Comparison of ENCODE assay signal across 17 cellular contexts in genomic region chr19:7602240-7602934, GRCh38. TPM values are rescaled to one million over a fixed set of nuclear protein-coding genes. Genes with fewer than 3 reads are reported as not detected.
"Had no signal": no experiment of that assay in that cellular context is flagged by ENCODE, and none has a peak within 500 bp of the region (broad histone marks: within the 10 kb centered on the region; RNA-seq: fewer than 3 reads in every experiment).

No MANE protein-coding gene starts in this region.

- H3K27ac ChIP-seq: colonic mucosa, sigmoid colon, VCaP had no signal

- H3K9me3 Mint-ChIP-seq: naive thymus-derived CD8-positive, alpha-beta T cell; T-helper 2 cell treated with Interferon-gamma antibody and Interleukin-4, amounts not matched to agents 5 μg/mL and 100 μg/mL, for 36 hours had no signal

- H3K4me1 ChIP-seq: colonic mucosa, sigmoid colon had no signal

- H3K4me3 Mint-ChIP-seq: activated CD4-positive, alpha-beta T cell treated with anti-CD3 and anti-CD28 coated beads for 36 hours; activated CD8-positive, alpha-beta T cell treated with anti-CD3 and anti-CD28 coated beads, Interleukin-2, amount 10 ng/mL, durations not matched to agents 7 days and 5 days; activated naive CD8-positive, alpha-beta T cell treated with anti-CD3 and anti-CD28 coated beads, Interleukin-2, amount 50 U/mL, for 24 hours; naive thymus-derived CD8-positive, alpha-beta T cell; stimulated activated naive B cell treated with anti-CD40 and anti-IgM and Interleukin-4, amounts not matched to agents 10 μg/mL and 1 μg/mL and 100 μg/mL, for 72 hours; T-helper 2 cell treated with Interferon-gamma antibody and Interleukin-4, amounts not matched to agents 5 μg/mL and 100 μg/mL, for 36 hours had no signal

- H3K9me3 ChIP-seq: colonic mucosa, sigmoid colon had no signal

- H3K36me3 ChIP-seq: colonic mucosa, sigmoid colon had no signal

- ATAC-seq: activated CD4-positive, alpha-beta T cell treated with anti-CD3 and anti-CD28 coated beads for 36 hours; activated CD8-positive, alpha-beta T cell treated with anti-CD3 and anti-CD28 coated beads, Interleukin-2, amount 10 ng/mL, durations not matched to agents 7 days and 5 days; activated naive CD8-positive, alpha-beta T cell treated with anti-CD3 and anti-CD28 coated beads, Interleukin-2, amount 50 U/mL, for 24 hours; naive thymus-derived CD8-positive, alpha-beta T cell; stimulated activated naive B cell treated with anti-CD40 and anti-IgM and Interleukin-4, amounts not matched to agents 10 μg/mL and 1 μg/mL and 100 μg/mL, for 72 hours had no signal

- H3K4me3 ChIP-seq: colonic mucosa, sigmoid colon had no signal

- H3K27ac Mint-ChIP-seq: activated CD4-positive, alpha-beta T cell treated with anti-CD3 and anti-CD28 coated beads for 36 hours; activated CD8-positive, alpha-beta T cell treated with anti-CD3 and anti-CD28 coated beads, Interleukin-2, amount 10 ng/mL, durations not matched to agents 7 days and 5 days; activated naive CD8-positive, alpha-beta T cell treated with anti-CD3 and anti-CD28 coated beads, Interleukin-2, amount 50 U/mL, for 24 hours; naive thymus-derived CD8-positive, alpha-beta T cell; stimulated activated naive B cell treated with anti-CD40 and anti-IgM and Interleukin-4, amounts not matched to agents 10 μg/mL and 1 μg/mL and 100 μg/mL, for 72 hours; T-helper 2 cell treated with Interferon-gamma antibody and Interleukin-4, amounts not matched to agents 5 μg/mL and 100 μg/mL, for 36 hours had no signal

- DNase-seq: activated CD4-positive, alpha-beta T cell treated with anti-CD3 and anti-CD28 coated beads for 36 hours; activated CD8-positive, alpha-beta T cell treated with anti-CD3 and anti-CD28 coated beads, Interleukin-2, amount 10 ng/mL, durations not matched to agents 7 days and 5 days; activated naive CD4-positive, alpha-beta T cell treated with Interleukin-2 at 50 U/mL for 16 hours; activated naive CD8-positive, alpha-beta T cell treated with anti-CD3 and anti-CD28 coated beads, Interleukin-2, amount 50 U/mL, for 24 hours; caudate nucleus; colonic mucosa; hippocampal formation; naive thymus-derived CD8-positive, alpha-beta T cell; sigmoid colon; stimulated activated CD4-positive, alpha-beta T cell treated with anti-CD3 and anti-CD28 coated beads, Interleukin-2, amount 100 ng/mL, for 24 hours; stimulated activated naive B cell treated with anti-CD40 and anti-IgM and Interleukin-4, amounts not matched to agents 10 μg/mL and 1 μg/mL and 100 μg/mL, for 72 hours; SW 1271 had no signal

- H3K4me1 Mint-ChIP-seq: activated CD4-positive, alpha-beta T cell treated with anti-CD3 and anti-CD28 coated beads for 36 hours had no signal

RNA-seq across cellular contexts. Expression of gene PCP2, which starts 31.1 kb away (rescaled TPM):
- total RNA-seq: kidney epithelial cell, lung microvascular endothelial cell, pulmonary artery endothelial cell, sigmoid colon had no signal
